In the genomic region with DNA sequence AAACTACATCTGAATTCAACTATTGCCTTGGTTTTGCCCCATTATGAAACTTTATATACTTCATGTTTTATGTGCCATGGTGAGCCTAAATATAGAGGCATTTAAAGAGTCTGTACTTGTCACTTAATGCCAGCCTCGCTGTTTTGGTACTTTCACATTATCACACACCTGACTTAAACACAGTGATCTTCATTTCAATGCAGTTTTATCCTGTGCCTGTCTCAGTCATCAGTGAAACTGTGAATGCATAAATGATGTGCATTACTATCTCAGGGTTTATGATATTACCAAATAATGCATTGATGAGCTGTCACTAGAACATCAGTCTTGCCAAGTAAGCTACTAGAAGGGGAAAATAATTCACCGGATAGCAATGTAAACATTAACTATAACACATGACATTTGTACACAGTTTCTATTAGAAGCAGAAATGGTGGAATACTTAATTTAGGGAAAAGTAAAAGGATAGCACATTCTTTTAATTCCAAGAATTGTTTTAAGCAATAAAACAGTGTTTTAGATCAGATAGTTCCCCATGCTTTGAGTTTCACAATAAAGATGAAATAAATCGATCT, we compare ENCODE assay signal across 20 cellular contexts.
DNase-seq lines count a peak whose midpoint lies in the region; ATAC-seq and TF ChIP-seq lines count a peak whose summit lies in the region.
"Had no signal": no experiment of that assay in that cellular context is flagged by ENCODE, and none has a peak within 500 bp of the region (broad histone marks: within the 10 kb centered on the region; RNA-seq: fewer than 3 reads in every experiment).

No MANE protein-coding gene starts in this region.

- no peaks in the 10 kb centered on the region for H3K9me3 Mint-ChIP-seq in mesothelial cell of epicardium
- H3K9me3 Mint-ChIP-seq in activated CD4-positive, alpha-beta T cell treated with anti-CD3 and anti-CD28 coated beads, Interleukin-2, amount 10 ng/mL, durations not matched to agents 24 days and 14 days: no peaks in the 10 kb centered on the region

- H3K27ac ChIP-seq in SK-N-MC: peak overlapping the region; percentile 77
- H3K27ac ChIP-seq: A549, HL-60, Peyer's patch, SJCRH30 had no signal

- no peak overlapping the region for H3K4me3 Mint-ChIP-seq in mesothelial cell of epicardium
- H3K4me3 Mint-ChIP-seq in activated CD4-positive, alpha-beta T cell treated with anti-CD3 and anti-CD28 coated beads, Interleukin-2, amount 10 ng/mL, durations not matched to agents 24 days and 14 days: no peak overlapping the region
- H3K4me3 Mint-ChIP-seq: CD4-positive, CD25-positive, alpha-beta regulatory T cell had no signal

- ATAC-seq in HG03025 (IDR thresholded peaks at IDR 0.05; ENCODE audit: low FRiP score, unreplicated experiment): no peak
- ATAC-seq: A549 had no signal

- H3K4me3 ChIP-seq in SK-N-MC: peak overlapping the region; percentile 53
- H3K4me3 ChIP-seq: A549, Peyer's patch, SJCRH30 had no signal

- TF ChIP-seq CTCF in mesothelial cell of epicardium (IDR thresholded peaks at IDR 0.05; ENCODE audit: unreplicated experiment): no peak

- H3K9ac ChIP-seq in SK-N-MC (ENCODE audit: insufficient read length): no peak overlapping the region

- H3K4me1 Mint-ChIP-seq in mesothelial cell of epicardium: peaks cover 18% of the 10 kb centered on the region
- H3K4me1 Mint-ChIP-seq in activated CD4-positive, alpha-beta T cell treated with anti-CD3 and anti-CD28 coated beads, Interleukin-2, amount 10 ng/mL, durations not matched to agents 24 days and 14 days: no peaks in the 10 kb centered on the region
- H3K4me1 Mint-ChIP-seq: CD4-positive, CD25-positive, alpha-beta regulatory T cell had no signal

- peak; percentile 10 for DNase-seq in HT-29 (ENCODE audit: low spot score)
- DNase-seq in SK-N-MC (ENCODE audit: low read depth, low spot score): no peak
- peak; percentile 17 for DNase-seq in fibroblast of gingiva (ENCODE audit: low read depth)
- no peak for DNase-seq in mesothelial cell of epicardium (ENCODE audit: low spot score in 2 of 2, unreplicated experiment in 2 of 2)
- no peak for DNase-seq in activated CD4-positive, alpha-beta T cell treated with anti-CD3 and anti-CD28 coated beads, Interleukin-2, amount 10 ng/mL, durations not matched to agents 24 days and 14 days
- no peak for DNase-seq in NCI-H1092 treated with DMSO at 0.1 percent for 48 hours (lab: John Stamatoyannopoulos, UW)
- no peak for DNase-seq in occipital lobe (lab: John Stamatoyannopoulos, UW)
- DNase-seq: CD4-positive, CD25-positive, alpha-beta regulatory T cell; EL; KG1; NCI-H1105; NCI-H146; NCI-H2029; NCI-H2227 treated with DMSO at 0.1 percent for 48 hours; NCI-H510A; Peyer's patch; SJCRH30 had no signal

- H3K27ac Mint-ChIP-seq in mesothelial cell of epicardium: peak overlapping the region; percentile 54
- no peak overlapping the region for H3K27ac Mint-ChIP-seq in activated CD4-positive, alpha-beta T cell treated with anti-CD3 and anti-CD28 coated beads, Interleukin-2, amount 10 ng/mL, durations not matched to agents 24 days and 14 days
- H3K27ac Mint-ChIP-seq: CD4-positive, CD25-positive, alpha-beta regulatory T cell had no signal

- peaks cover 12% of the 10 kb centered on the region for H3K36me3 Mint-ChIP-seq in mesothelial cell of epicardium
- no peaks in the 10 kb centered on the region for H3K36me3 Mint-ChIP-seq in activated CD4-positive, alpha-beta T cell treated with anti-CD3 and anti-CD28 coated beads, Interleukin-2, amount 10 ng/mL, durations not matched to agents 24 days and 14 days (ENCODE audit: low read depth)
- H3K36me3 Mint-ChIP-seq: CD4-positive, CD25-positive, alpha-beta regulatory T cell had no signal

- no peaks in the 10 kb centered on the region for H3K36me3 ChIP-seq in SK-N-MC (ENCODE audit: insufficient read depth, low read length)
- H3K36me3 ChIP-seq: Peyer's patch, SJCRH30 had no signal

- intact Hi-C loops in activated CD4-positive, alpha-beta T cell treated with anti-CD3 and anti-CD28 coated beads, Interleukin-2, amount 10 ng/mL, durations not matched to agents 24 days and 14 days (cut with micrococcal nuclease): no loop called here

- H3K27me3 Mint-ChIP-seq in mesothelial cell of epicardium (ENCODE audit: low read depth): no peaks in the 10 kb centered on the region
- no peaks in the 10 kb centered on the region for H3K27me3 Mint-ChIP-seq in activated CD4-positive, alpha-beta T cell treated with anti-CD3 and anti-CD28 coated beads, Interleukin-2, amount 10 ng/mL, durations not matched to agents 24 days and 14 days
- H3K27me3 Mint-ChIP-seq: CD4-positive, CD25-positive, alpha-beta regulatory T cell had no signal

- no peaks in the 10 kb centered on the region for H3K9me3 ChIP-seq in SK-N-MC (ENCODE audit: low read depth, low read length)
- H3K9me3 ChIP-seq: A549, Peyer's patch, SJCRH30 had no signal

Comparison
In these comparisons a context has a peak if more than half of its experiments do, and no peak if none do; other contexts are left out.
1. DNase-seq: peak in HT-29 (single experiment) and fibroblast of gingiva (single experiment); none in SK-N-MC (single experiment), mesothelial cell of epicardium (0 of 2), activated CD4-positive, alpha-beta T cell treated with anti-CD3 and anti-CD28 coated beads, Interleukin-2, amount 10 ng/mL, durations not matched to agents 24 days and 14 days (single experiment), NCI-H1092 treated with DMSO at 0.1 percent for 48 hours (single experiment) and occipital lobe (single experiment).